In genomic region chrX:81202989-81203388, GRCh38 we compare ENCODE assay signal across 8 cellular contexts. TPM values are rescaled to one million over a fixed set of nuclear protein-coding genes. Genes with fewer than 3 reads are reported as not detected.
DNase-seq lines count a peak whose midpoint lies in the region; ATAC-seq and TF ChIP-seq lines count a peak whose summit lies in the region.

No MANE protein-coding gene starts in this region.

- H3K4me3 ChIP-seq in epithelial cell of esophagus (ENCODE audit: low read length): peak overlapping the region; percentile 77

- peaks cover 14% of the 10 kb centered on the region for H3K9me3 Mint-ChIP-seq in osteocyte (ENCODE audit: unreplicated experiment)

- H3K4me3 Mint-ChIP-seq in osteocyte (ENCODE audit: unreplicated experiment): peak overlapping the region; percentile 96

- peak overlapping the region; percentile 70; the same call in 1 of the 2 replicates for H3K9ac ChIP-seq in ES-I3 (ENCODE audit: low read depth, low read length)

- TF ChIP-seq CTCF in epithelial cell of esophagus (IDR thresholded peaks at IDR 0.05; ENCODE audit: insufficient read depth, low read depth, low read length, missing control alignments) (no peak), osteocyte (IDR thresholded peaks at IDR 0.05) (no peak)

- peaks cover 2% of the 10 kb centered on the region; the same call in 1 of the 2 replicates for H3K4me1 ChIP-seq in ES-I3 (ENCODE audit: insufficient read depth, low read length)

- no peaks in the 10 kb centered on the region for H3K27me3 Mint-ChIP-seq in osteocyte (ENCODE audit: unreplicated experiment)

- peaks cover 3% of the 10 kb centered on the region for H3K36me3 Mint-ChIP-seq in osteocyte (ENCODE audit: unreplicated experiment)

- peak; percentile 12 for DNase-seq in RKO (ENCODE audit: low spot score)
- DNase-seq in epithelial cell of esophagus (ENCODE audit: low read depth): no peak
- DNase-seq in osteocyte (ENCODE audit: extremely low spot score, unreplicated experiment): no peak
- no peak for DNase-seq in NCI-H2171 treated with DMSO at 0.1 percent for 48 hours (lab: John Stamatoyannopoulos, UW)
- no peak for DNase-seq in activated CD8-positive, alpha-beta memory T cell treated with anti-CD3 and anti-CD28 coated beads for 24 hours

- peaks cover 23% of the 10 kb centered on the region for H3K4me1 Mint-ChIP-seq in osteocyte (ENCODE audit: unreplicated experiment)

- H3K36me3 ChIP-seq in ES-I3 (ENCODE audit: insufficient read depth, low read length): no peaks in the 10 kb centered on the region; the same call in 1 of the 2 replicates

- H3K27ac Mint-ChIP-seq in osteocyte (ENCODE audit: unreplicated experiment): peak overlapping the region; percentile 96

- no peaks in the 10 kb centered on the region for H3K9me3 ChIP-seq in ES-I3 (ENCODE audit: control insufficient read depth, insufficient read depth, low read length)

- ATAC-seq in GM19351 (IDR thresholded peaks at IDR 0.05; ENCODE audit: unreplicated experiment) (no peak), GM18858 (IDR thresholded peaks at IDR 0.05; ENCODE audit: unreplicated experiment) (no peak)

RNA-seq across cellular contexts. Expression of gene SH3BGRL, which starts 1.1 kb away (rescaled TPM):
- 166 TPM in 2 replicates for total RNA-seq in osteocyte

RNA-seq across cellular contexts. Expression of gene HMGN5, which starts 1.3 kb away (rescaled TPM):
- 1.6 and 2.7 TPM in 2 replicates for total RNA-seq in osteocyte
